ENCODE assay signal across 7 cellular contexts in the genomic region with DNA sequence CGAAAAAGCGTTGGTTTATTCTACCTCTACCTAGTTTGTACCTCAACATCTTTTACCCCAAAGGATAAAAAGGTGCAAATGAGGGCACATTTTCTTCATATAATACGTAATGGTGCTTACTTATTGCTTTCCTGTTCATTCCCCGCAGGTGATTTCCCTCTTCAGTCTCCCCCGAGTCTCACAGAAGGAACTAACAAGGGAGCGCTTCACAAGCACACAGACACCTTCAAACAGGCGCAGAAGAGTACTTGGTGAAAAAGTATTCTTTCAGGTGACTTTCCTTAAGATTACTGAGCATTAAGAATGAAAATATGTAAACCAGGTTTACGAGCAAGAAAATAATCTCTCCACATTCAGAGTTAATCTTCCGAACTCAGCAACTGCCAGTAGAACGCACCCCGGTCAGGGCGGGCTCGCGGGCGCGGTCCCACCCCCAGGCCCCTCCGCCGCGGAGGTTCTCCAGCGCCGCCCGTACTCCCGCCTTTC. TPM values are rescaled to one million over a fixed set of nuclear protein-coding genes. Genes with fewer than 3 reads are reported as not detected.
DNase-seq lines count a peak whose midpoint lies in the region; ATAC-seq and TF ChIP-seq lines count a peak whose summit lies in the region.

No MANE protein-coding gene starts in this region.

- H3K4me1 ChIP-seq in adrenal gland (replicated peaks in 1 of 2) (peaks cover 0 to 8% of the 10 kb centered on the region in 2 donors), thymus (ENCODE audit: control insufficient read depth, insufficient read depth, low read length) (peaks cover 10% of the 10 kb centered on the region)

- TF ChIP-seq POLR2A in adrenal gland (IDR thresholded peaks at IDR 0.05), result no peak

- peaks cover 36 to 50% (median 47%) of the 10 kb centered on the region in 3 donors for H3K4me1 Mint-ChIP-seq in IgD-negative memory B cell

- WGBS in adrenal gland, 4 donors, result 1 to 2% (median 1%) methylated on average over 15 to 23 of the region's 23 CpGs
- WGBS in thymus, result 1% methylated on average over 23 of the region's 23 CpGs

- no peaks in the 10 kb centered on the region for H3K9me3 Mint-ChIP-seq in IgD-negative memory B cell

- H3K27ac Mint-ChIP-seq in IgD-negative memory B cell, result peak overlapping the region; percentile 81 to 98 (median 91)

- intact Hi-C loops in adrenal gland (cut with DNase I), result no loop called here

- no peak for DNase-seq in adrenal gland
- no peak for DNase-seq in dedifferentiated amniotic fluid mesenchymal stem cell (ENCODE audit: extremely low spot score)
- no peak for DNase-seq in NCI-H2081 (lab: John Stamatoyannopoulos, UW)

- H3K36me3 ChIP-seq in adrenal gland (replicated peaks in 1 of 2) (no peaks in the 10 kb centered on the region), thymus (ENCODE audit: control insufficient read depth, insufficient read depth) (no peaks in the 10 kb centered on the region)

- no peak for TF ChIP-seq CTCF in adrenal gland (IDR thresholded peaks at IDR 0.05)

- H3K27me3 ChIP-seq in adrenal gland (no peaks in the 10 kb centered on the region), layer of hippocampus (ENCODE audit: control insufficient read depth, insufficient read depth, low read length) (no peaks in the 10 kb centered on the region), thymus (ENCODE audit: control insufficient read depth, insufficient read depth) (no peaks in the 10 kb centered on the region)

- H3K4me3 ChIP-seq in adrenal gland, result peak overlapping the region in 2 of 4 donors; percentile 35 to 76
- peak overlapping the region; percentile 96 for H3K4me3 ChIP-seq in thymus (ENCODE audit: low read length)

- no peaks in the 10 kb centered on the region for H3K36me3 Mint-ChIP-seq in IgD-negative memory B cell

- no peaks in the 10 kb centered on the region for H3K27me3 Mint-ChIP-seq in IgD-negative memory B cell

- no peaks in the 10 kb centered on the region for H3K9me3 ChIP-seq in adrenal gland (replicated peaks in 1 of 3)
- no peaks in the 10 kb centered on the region for H3K9me3 ChIP-seq in thymus (ENCODE audit: control insufficient read depth)

- peak overlapping the region; percentile 88 to 97 (median 97) for H3K4me3 Mint-ChIP-seq in IgD-negative memory B cell

- H3K27ac ChIP-seq in adrenal gland (peak overlapping the region in 3 of 5 donors; percentile 33 to 90 (median 87)), layer of hippocampus (ENCODE audit: low read depth, low read length) (peak overlapping the region; percentile 63), thymus (ENCODE audit: low read depth) (peak overlapping the region; percentile 92)

- ATAC-seq in GM18861 (IDR thresholded peaks at IDR 0.05; ENCODE audit: unreplicated experiment), result peak; percentile 2

RNA-seq across cellular contexts. Expression of gene RABGAP1L, which starts 0.5 kb away (rescaled TPM):
- polyA plus RNA-seq in IgD-negative memory B cell, result 88.6 TPM
- 10 to 100 TPM; 13.5 to 29.0 (median 19.7) TPM for total RNA-seq in adrenal gland
- polyA plus RNA-seq in adrenal gland, result 10 to 100 TPM; 10.4 to 22.0 (median 14.8) TPM
- polyA plus RNA-seq in thymus, result 30.6 TPM
